In genomic region chr3:186361612-186362408, GRCh38 we compare ENCODE assay signal across 8 cellular contexts. TPM values are rescaled to one million over a fixed set of nuclear protein-coding genes. Genes with fewer than 3 reads are reported as not detected.
DNase-seq lines count a peak whose midpoint lies in the region; ATAC-seq and TF ChIP-seq lines count a peak whose summit lies in the region.

Gene DGKG (minus strand): TSS chr3:186362234. CDS start chr3:186320459, 41,775 bp downstream.

- peak within 1 kb of the TSS; percentile 76 for H3K4me3 ChIP-seq in KMS-11 (IDR thresholded peaks at IDR 0.05; ENCODE audit: insufficient read depth, low read depth, low read length)
- peak within 1 kb of the TSS; percentile 48 for H3K4me3 ChIP-seq in WERI-Rb-1 (ENCODE audit: low read depth, low read length)

- no peaks in the 10 kb centered on the region for H3K79me2 ChIP-seq in KMS-11 (ENCODE audit: insufficient read depth, low read depth)

- H3K9me3 Mint-ChIP-seq in naive B cell = no peaks in the 10 kb centered on the region
- H3K9me3 Mint-ChIP-seq in type B pancreatic cell = no peaks in the 10 kb centered on the region

- H3K27ac Mint-ChIP-seq in naive B cell = peak within 1 kb of the TSS in 5 of 6 donors; percentile 24 to 82 (median 69)
- H3K27ac Mint-ChIP-seq in type B pancreatic cell = no peak within 1 kb of the TSS

- peak within 1 kb of the TSS; percentile 97 for H3K4me2 ChIP-seq in KMS-11

- H3K4me3 Mint-ChIP-seq in naive B cell = peak within 1 kb of the TSS; percentile 48 to 88 (median 81)
- H3K4me3 Mint-ChIP-seq in type B pancreatic cell = peak within 1 kb of the TSS; percentile 82

- H3K27me3 Mint-ChIP-seq in naive B cell = peaks cover 35 to 50% (median 41%) of the 10 kb centered on the region in 3 donors
- peaks cover 88% of the 10 kb centered on the region for H3K27me3 Mint-ChIP-seq in type B pancreatic cell

- peak; percentile 25 for DNase-seq in EL
- DNase-seq in WERI-Rb-1 = peak; percentile 30
- DNase-seq in naive B cell = peak; percentile 57
- no peak for DNase-seq in type B pancreatic cell (ENCODE audit: extremely low spot score, unreplicated experiment)

- H3K36me3 ChIP-seq in KMS-11 (ENCODE audit: insufficient read depth) (no peaks in the 10 kb centered on the region), WERI-Rb-1 (no peaks in the 10 kb centered on the region)

- no peaks in the 10 kb centered on the region for H3K9me3 ChIP-seq in WERI-Rb-1 (ENCODE audit: severe bottlenecking)

- H3K27me3 ChIP-seq in KMS-11 (ENCODE audit: insufficient read depth, low read depth) (no peaks in the 10 kb centered on the region; the same call in 1 of the 2 replicates), WERI-Rb-1 (ENCODE audit: insufficient read depth, low read depth, severe bottlenecking) (peaks cover 34% of the 10 kb centered on the region)

- ATAC-seq in GM21381 (IDR thresholded peaks at IDR 0.05; ENCODE audit: unreplicated experiment) (peak; percentile 51), esophagus mucosa (peak; percentile 63), naive B cell (ENCODE audit: low read depth in 2 of 2) (peak; percentile 77 to 81), HG03565 (IDR thresholded peaks at IDR 0.05; ENCODE audit: unreplicated experiment) (no peak)

- TF ChIP-seq CTCF in KMS-11 (conservative IDR thresholded peaks at IDR 0.05; ENCODE audit: low read depth, low read length) (no peak), WERI-Rb-1 (IDR thresholded peaks at IDR 0.05; ENCODE audit: low read depth, low read length) (no peak), type B pancreatic cell (conservative IDR thresholded peaks at IDR 0.05) (no peak)

- no peak within 1 kb of the TSS for H3K27ac ChIP-seq in KMS-11
- no peak within 1 kb of the TSS for H3K27ac ChIP-seq in WERI-Rb-1

- H3K9ac ChIP-seq in KMS-11 = peak within 1 kb of the TSS; percentile 29; the same call in 1 of the 2 replicates

- H3K4me1 Mint-ChIP-seq in naive B cell (peaks cover 20 to 24% (median 20%) of the 10 kb centered on the region in 3 donors), type B pancreatic cell (ENCODE audit: unreplicated experiment) (peaks cover 10% of the 10 kb centered on the region)

- H3K4me1 ChIP-seq in KMS-11 (ENCODE audit: low read depth, poor library complexity, severe bottlenecking) = peaks cover 5% of the 10 kb centered on the region

- H2AFZ ChIP-seq in KMS-11 (ENCODE audit: low read depth) = peak within 1 kb of the TSS; percentile 100

- H4K20me1 ChIP-seq in KMS-11 (ENCODE audit: insufficient read depth) = no peaks in the 10 kb centered on the region

- H3K36me3 Mint-ChIP-seq in naive B cell (no peaks in the 10 kb centered on the region), type B pancreatic cell (no peaks in the 10 kb centered on the region)

RNA-seq across cellular contexts. Expression of gene DGKG, which starts in this region (rescaled TPM):
- total RNA-seq in esophagus mucosa (0.40 TPM), type B pancreatic cell (ENCODE audit: low replicate concordance) (1.5 and 11.6 TPM in 2 replicates)
- under 1 TPM in 4 of 6 donors, not detected in 2; 0.30 to 0.68 (median 0.54) TPM for polyA plus RNA-seq in naive B cell (ENCODE audit: low read depth in 6 of 6)

Comparison
In these comparisons a context has a peak if more than half of its experiments do, and no peak if none do; other contexts are left out.
1. Peak in ATAC-seq in esophagus mucosa; RNA of the gene not detected or under 1 TPM.
2. Peak in DNase-seq and ATAC-seq in naive B cell; RNA of the gene not detected or under 1 TPM.